ENCODE assay signal across 23 cellular contexts in genomic region chr4:155248002-155248896, GRCh38. TPM values are rescaled to one million over a fixed set of nuclear protein-coding genes. Genes with fewer than 3 reads are reported as not detected.
DNase-seq lines count a peak whose midpoint lies in the region; ATAC-seq and TF ChIP-seq lines count a peak whose summit lies in the region.
"Had no signal": no experiment of that assay in that cellular context is flagged by ENCODE, and none has a peak within 500 bp of the region (broad histone marks: within the 10 kb centered on the region; RNA-seq: fewer than 3 reads in every experiment).

No MANE protein-coding gene starts in this region.

- TF ChIP-seq POLR2A in body of pancreas (IDR thresholded peaks at IDR 0.05), result no peak

- no peak overlapping the region for H3K4me3 ChIP-seq in thoracic aorta
- no peak overlapping the region for H3K4me3 ChIP-seq in body of pancreas
- H3K4me3 ChIP-seq: BLaER1 treated with 17β-estradiol and CSF1 and Interleukin-3, amounts not matched to agents 10 nM and 100 nM; heart left ventricle; lung; pancreas; upper lobe of left lung had no signal

- H3K27me3 Mint-ChIP-seq in WTC11 (ENCODE audit: low read depth), result no peaks in the 10 kb centered on the region; the same call in 1 of the 2 replicates
- H3K27me3 Mint-ChIP-seq: activated CD4-positive, alpha-beta T cell treated with anti-CD3 and anti-CD28 coated beads, Interleukin-2, amount 10 ng/mL, durations not matched to agents 7 days and 5 days; effector memory CD8-positive, alpha-beta T cell had no signal

- DNase-seq in NCI-H82 (lab: John Stamatoyannopoulos, UW) (peak; percentile 13), NCI-H82 treated with DMSO at 0.1 percent for 48 hours (lab: John Stamatoyannopoulos, UW; ENCODE audit: unreplicated experiment) (no peak), WTC11 (ENCODE audit: low spot score) (peak; percentile 38), iPS-NIHi11 (ENCODE audit: low spot score) (peak; percentile 39), thoracic aorta (ENCODE audit: low spot score) (no peak), body of pancreas (no peak), caudate nucleus (lab: John Stamatoyannopoulos, UW) (no peak)
- no peak for DNase-seq in activated naive CD4-positive, alpha-beta T cell treated with anti-CD3 and anti-CD28 coated beads, Interleukin-2, amount 50 U/mL, for 72 hours (ENCODE audit: low spot score in 2 of 2)
- DNase-seq: activated CD4-positive, alpha-beta T cell treated with anti-CD3 and anti-CD28 coated beads, Interleukin-2, amount 10 ng/mL, durations not matched to agents 7 days and 5 days; activated CD8-positive, alpha-beta memory T cell treated with anti-CD3 and anti-CD28 coated beads, Interleukin-2, amount 50 U/mL, for 4 hours; activated gamma-delta T cell; amygdala; effector memory CD8-positive, alpha-beta T cell; heart left ventricle; islet precursor cell; NCI-H1694 treated with DMSO at 0.1 percent for 48 hours; pancreas; Right ventricle myocardium superior; stimulated activated naive CD8-positive, alpha-beta T cell treated with anti-CD3 and anti-CD28 coated beads, Interleukin-15, Interleukin-2, amounts not matched to agents 100 U/mL and 50 U/mL, for 24 hours; upper lobe of left lung had no signal

- peaks cover 8% of the 10 kb centered on the region for H3K9me3 Mint-ChIP-seq in WTC11
- H3K9me3 Mint-ChIP-seq in activated naive CD4-positive, alpha-beta T cell treated with anti-CD3 and anti-CD28 coated beads, Interleukin-2, amount 50 U/mL, for 72 hours, result no peaks in the 10 kb centered on the region
- H3K9me3 Mint-ChIP-seq: activated CD4-positive, alpha-beta T cell treated with anti-CD3 and anti-CD28 coated beads, Interleukin-2, amount 10 ng/mL, durations not matched to agents 7 days and 5 days; effector memory CD8-positive, alpha-beta T cell had no signal

- intact Hi-C loops in body of pancreas (cut with DNase I), result no loop called here

- H3K36me3 ChIP-seq in thoracic aorta, result no peaks in the 10 kb centered on the region
- no peaks in the 10 kb centered on the region for H3K36me3 ChIP-seq in body of pancreas (replicated peaks in 1 of 2; ENCODE audit: insufficient read depth in 1 of 2, low read depth in 2 of 2)
- H3K36me3 ChIP-seq: BLaER1 treated with 17β-estradiol and CSF1 and Interleukin-3, amounts not matched to agents 10 nM and 100 nM; heart left ventricle; pancreas; upper lobe of left lung had no signal

- ATAC-seq in WTC11 (peak; percentile 90), thoracic aorta (ENCODE audit: insufficient number of reproducible peaks, low FRiP score, low read depth) (peak; percentile 36), body of pancreas (no peak)
- ATAC-seq in activated naive CD4-positive, alpha-beta T cell treated with anti-CD3 and anti-CD28 coated beads, Interleukin-2, amount 50 U/mL, for 72 hours, result no peak
- ATAC-seq: effector memory CD8-positive, alpha-beta T cell; heart left ventricle; stimulated activated naive CD8-positive, alpha-beta T cell treated with anti-CD3 and anti-CD28 coated beads, Interleukin-15, Interleukin-2, amounts not matched to agents 100 U/mL and 50 U/mL, for 24 hours had no signal

- H3K27ac ChIP-seq in thoracic aorta (no peak overlapping the region), body of pancreas (no peak overlapping the region), caudate nucleus (ENCODE audit: low read depth, low read length) (no peak overlapping the region)
- H3K27ac ChIP-seq: BLaER1 treated with 17β-estradiol and CSF1 and Interleukin-3, amounts not matched to agents 10 nM and 100 nM; heart left ventricle; pancreas; upper lobe of left lung had no signal

- CTCF ChIA-PET in WTC11 (lab: Charles Lee), result interaction anchor here (1.1 to 1.5 kb wide), 2 partner anchors 40 to 222 kb away, joined by 3 to 4 read pairs; no protein-coding TSS in a partner anchor

- TF ChIP-seq CTCF in WTC11 (IDR thresholded peaks at IDR 0.05), result no peak
- TF ChIP-seq CTCF in thoracic aorta (IDR thresholded peaks at IDR 0.05), result no peak
- TF ChIP-seq CTCF in body of pancreas (IDR thresholded peaks at IDR 0.05), result no peak

- H3K4me1 Mint-ChIP-seq in WTC11, result peaks cover 14% of the 10 kb centered on the region
- H3K4me1 Mint-ChIP-seq: activated CD4-positive, alpha-beta T cell treated with anti-CD3 and anti-CD28 coated beads, Interleukin-2, amount 10 ng/mL, durations not matched to agents 7 days and 5 days had no signal

- peak overlapping the region; percentile 28; the same call in 1 of the 2 replicates for H3K27ac Mint-ChIP-seq in WTC11
- no peak overlapping the region for H3K27ac Mint-ChIP-seq in activated naive CD4-positive, alpha-beta T cell treated with anti-CD3 and anti-CD28 coated beads, Interleukin-2, amount 50 U/mL, for 72 hours
- H3K27ac Mint-ChIP-seq: activated CD4-positive, alpha-beta T cell treated with anti-CD3 and anti-CD28 coated beads, Interleukin-2, amount 10 ng/mL, durations not matched to agents 7 days and 5 days; effector memory CD8-positive, alpha-beta T cell had no signal

- H3K27me3 ChIP-seq in thoracic aorta (replicated peaks; ENCODE audit: insufficient read depth) (no peaks in the 10 kb centered on the region), body of pancreas (no peaks in the 10 kb centered on the region)
- H3K27me3 ChIP-seq: BLaER1 treated with 17β-estradiol and CSF1 and Interleukin-3, amounts not matched to agents 10 nM and 100 nM; heart left ventricle; pancreas; upper lobe of left lung had no signal

- no peaks in the 10 kb centered on the region for H3K4me1 ChIP-seq in thoracic aorta (ENCODE audit: control insufficient read depth in 1 of 2, low read depth in 2 of 2)
- no peaks in the 10 kb centered on the region for H3K4me1 ChIP-seq in body of pancreas
- H3K4me1 ChIP-seq: BLaER1 treated with 17β-estradiol and CSF1 and Interleukin-3, amounts not matched to agents 10 nM and 100 nM; heart left ventricle; pancreas; upper lobe of left lung had no signal

- 62 to 65% methylated on average over 9 of the region's 9 CpGs for WGBS in body of pancreas, 2 donors

- H3K9me3 ChIP-seq in thoracic aorta (no peaks in the 10 kb centered on the region), body of pancreas (no peaks in the 10 kb centered on the region)
- H3K9me3 ChIP-seq: BLaER1 treated with 17β-estradiol and CSF1 and Interleukin-3, amounts not matched to agents 10 nM and 100 nM; heart left ventricle; pancreas; upper lobe of left lung had no signal

- no peak overlapping the region for H3K4me3 Mint-ChIP-seq in WTC11
- H3K4me3 Mint-ChIP-seq: activated CD4-positive, alpha-beta T cell treated with anti-CD3 and anti-CD28 coated beads, Interleukin-2, amount 10 ng/mL, durations not matched to agents 7 days and 5 days; effector memory CD8-positive, alpha-beta T cell had no signal

- POLR2A ChIA-PET in WTC11 (lab: Charles Lee), result no interaction called here

- no peaks in the 10 kb centered on the region for H3K36me3 Mint-ChIP-seq in WTC11
- peaks cover 0 to 5% of the 10 kb centered on the region in 2 donors for H3K36me3 Mint-ChIP-seq in activated naive CD4-positive, alpha-beta T cell treated with anti-CD3 and anti-CD28 coated beads, Interleukin-2, amount 50 U/mL, for 72 hours

TF ChIP-seq in WTC11, 78 proteins besides CTCF, POLR2A, EP300 and RAD21:
- TF ChIP-seq IRF1 (CRISPR knock-in tag; IDR thresholded peaks at IDR 0.05) (no peak), ZBTB43 (CRISPR knock-in tag; IDR thresholded peaks at IDR 0.05) (peak; percentile 50; the same call in 1 of the 2 replicates), ELF4 (CRISPR knock-in tag; IDR thresholded peaks at IDR 0.05; ENCODE audit: low read depth) (no peak), SMAD3 (CRISPR knock-in tag; IDR thresholded peaks at IDR 0.05; ENCODE audit: borderline replicate concordance) (no peak), ZNF425 (CRISPR knock-in tag; conservative IDR thresholded peaks at IDR 0.05) (no peak), TEAD4 (CRISPR knock-in tag; IDR thresholded peaks at IDR 0.05) (no peak)

RNA-seq across cellular contexts. Expression of gene NPY2R, which starts 39.8 kb away (rescaled TPM):
- total RNA-seq in WTC11 (2021), result 0.34 to 0.48 TPM (median 0.39 TPM) in 3 replicates
- 1 to 10 TPM; 1.6 to 6.5 TPM for total RNA-seq in thoracic aorta
- under 1 TPM in 1 of 2 donors, not detected in 1; under 0.01 TPM for total RNA-seq in body of pancreas
- not detected for total RNA-seq in activated naive CD4-positive, alpha-beta T cell treated with anti-CD3 and anti-CD28 coated beads, Interleukin-2, amount 50 U/mL, for 72 hours
- total RNA-seq: activated CD4-positive, alpha-beta T cell treated with anti-CD3 and anti-CD28 coated beads, Interleukin-2, amount 10 ng/mL, durations not matched to agents 7 days and 5 days; heart left ventricle; pancreas; Right ventricle myocardium superior; skeletal muscle tissue; upper lobe of left lung had no signal

Comparison
In these comparisons a context has a peak if more than half of its experiments do, and no peak if none do; other contexts are left out.
1. DNase-seq: peak in NCI-H82 (single experiment), WTC11 (single experiment) and iPS-NIHi11 (single experiment); none in NCI-H82 treated with DMSO at 0.1 percent for 48 hours (single experiment), thoracic aorta (single experiment), body of pancreas (0 of 4), caudate nucleus (0 of 61) and activated naive CD4-positive, alpha-beta T cell treated with anti-CD3 and anti-CD28 coated beads, Interleukin-2, amount 50 U/mL, for 72 hours (0 of 2).
2. ATAC-seq: peak in WTC11 (single experiment) and thoracic aorta (single experiment); none in body of pancreas (single experiment) and activated naive CD4-positive, alpha-beta T cell treated with anti-CD3 and anti-CD28 coated beads, Interleukin-2, amount 50 U/mL, for 72 hours (0 of 2).